In genomic region chr3:38650248-38650940, GRCh38 we compare ENCODE assay signal across 9 cellular contexts. TPM values are rescaled to one million over a fixed set of nuclear protein-coding genes. Genes with fewer than 3 reads are reported as not detected.
A peak's percentile ranks its signal among the peaks of the same experiment; 100 is the strongest.
DNase-seq lines count a peak whose midpoint lies in the region; ATAC-seq, FAIRE-seq and TF ChIP-seq lines count a peak whose summit lies in the region.
"Had no signal": no experiment of that assay in that cellular context is flagged by ENCODE, and none has a peak within 500 bp of the region (broad histone marks: within the 10 kb centered on the region; RNA-seq: fewer than 3 reads in every experiment).

No MANE protein-coding gene starts in this region.

- no peak overlapping the region for H3K9ac ChIP-seq in kidney (ENCODE audit: low read length in 2 of 2)

- peaks cover 40% of the 10 kb centered on the region for H3K4me1 ChIP-seq in left ventricle myocardium inferior
- H3K4me1 ChIP-seq in kidney (ENCODE audit: control insufficient read depth in 1 of 2, insufficient read depth in 1 of 2, low read depth in 1 of 2, low read length in 2 of 2): peaks cover 0 to 14% of the 10 kb centered on the region in 2 donors

- H3K4me3 ChIP-seq in left ventricle myocardium inferior (peak overlapping the region; percentile 80), kidney (ENCODE audit: low read length in 2 of 2) (peak overlapping the region; percentile 46 to 49)

- H3K9me3 ChIP-seq in left ventricle myocardium inferior (replicated peaks) (no peaks in the 10 kb centered on the region), kidney (ENCODE audit: control insufficient read depth in 1 of 2, low read length in 2 of 2) (no peaks in the 10 kb centered on the region)

- peak overlapping the region; percentile 93 for H3K27ac ChIP-seq in left ventricle myocardium inferior (replicated peaks)
- no peak overlapping the region for H3K27ac ChIP-seq in kidney (ENCODE audit: low read depth in 2 of 2, low read length in 2 of 2)

- TF ChIP-seq CTCF in left ventricle myocardium inferior (IDR thresholded peaks at IDR 0.05; ENCODE audit: borderline replicate concordance) (no peak), kidney (IDR thresholded peaks at IDR 0.05; ENCODE audit: borderline replicate concordance, extremely low read depth, insufficient read depth) (no peak)

- ATAC-seq in Right ventricle myocardium superior (ENCODE audit: poor library complexity) (no peak), SK-N-SH treated with all-trans-retinoic acid at 6 μM for 48 hours (peak; percentile 8; the same call in 2 of the 3 replicates), GM18870 (IDR thresholded peaks at IDR 0.05; ENCODE audit: unreplicated experiment) (no peak)

- POLR2A ChIA-PET in HEK293T (lab: Yijun Ruan, JAX): no interaction called here

- FAIRE-seq in kidney (lab: Jason Lieb, UNC): no peak

- CTCF ChIA-PET in HEK293T (lab: Yijun Ruan, JAX): interaction anchor here (0.7 to 3.8 kb wide), 4 partner anchors 14 to 189 kb away, joined by 3 to 30 read pairs (median 3); no protein-coding TSS in a partner anchor

- H3K36me3 ChIP-seq in left ventricle myocardium inferior: no peaks in the 10 kb centered on the region
- H3K36me3 ChIP-seq in kidney (ENCODE audit: control insufficient read depth in 1 of 2, insufficient read depth in 2 of 2, low read length in 2 of 2): no peaks in the 10 kb centered on the region

- DNase-seq in left ventricle myocardium inferior: no peak
- DNase-seq in Right ventricle myocardium superior: no peak
- no peak for DNase-seq in kidney
- DNase-seq in SIG-M5 (lab: John Stamatoyannopoulos, UW): no peak
- no peak for DNase-seq in HEK293T (ENCODE audit: extremely low spot score)
- no peak for DNase-seq in NCI-H1105 treated with DMSO at 0.1 percent for 48 hours (lab: John Stamatoyannopoulos, UW)
- DNase-seq: occipital lobe had no signal

- peaks cover 61% of the 10 kb centered on the region for H3K27me3 ChIP-seq in left ventricle myocardium inferior (ENCODE audit: low read depth)

- intact Hi-C loops in left ventricle myocardium inferior (cut with micrococcal nuclease): loop anchor here (5.0 kb wide), 1 partner anchor 123 kb away; no protein-coding TSS in a partner anchor
- intact Hi-C loops in Right ventricle myocardium superior (cut with DNase I): loop anchor here (5.0 kb wide), 1 partner anchor 153 kb away; the partner anchor contains the start of gene EXOG
- intact Hi-C loops in kidney (cut with DNase I): loop anchor here (10.0 kb wide), 1 partner anchor 126 kb away; no protein-coding TSS in a partner anchor

TF ChIP-seq in SK-N-SH treated with all-trans-retinoic acid at 6 μM for 48 hours, 23 proteins besides CTCF, POLR2A, EP300 and RAD21 (continues in another document):
- TF ChIP-seq TCF4 (CRISPR knock-in tag; IDR thresholded peaks at IDR 0.05; ENCODE audit: borderline replicate concordance) (no peak), OSR1 (CRISPR knock-in tag; IDR thresholded peaks at IDR 0.05) (no peak), ZNF70 (CRISPR knock-in tag; IDR thresholded peaks at IDR 0.05) (no peak), ZFP30 (CRISPR knock-in tag; IDR thresholded peaks at IDR 0.05) (no peak), TSHZ2 (CRISPR knock-in tag; IDR thresholded peaks at IDR 0.05) (no peak), ZC3H10 (CRISPR knock-in tag; IDR thresholded peaks at IDR 0.05) (no peak), RARB (CRISPR knock-in tag; IDR thresholded peaks at IDR 0.05) (no peak), ARNTL (CRISPR knock-in tag; IDR thresholded peaks at IDR 0.05; ENCODE audit: borderline replicate concordance, low read depth) (no peak), ZNF565 (CRISPR knock-in tag; conservative IDR thresholded peaks at IDR 0.05; ENCODE audit: low read depth) (no peak), ISL1 (CRISPR knock-in tag; IDR thresholded peaks at IDR 0.05) (no peak), TOX (CRISPR knock-in tag; IDR thresholded peaks at IDR 0.05; ENCODE audit: borderline replicate concordance) (no peak), PPARA (CRISPR knock-in tag; IDR thresholded peaks at IDR 0.05; ENCODE audit: borderline replicate concordance) (no peak)

TF ChIP-seq in HEK293T, 16 proteins besides CTCF, POLR2A, EP300 and RAD21:
- no peak for TF ChIP-seq LEF1 (IDR thresholded peaks at IDR 0.05; ENCODE audit: borderline replicate concordance)
- TF ChIP-seq HDGF (IDR thresholded peaks at IDR 0.05; ENCODE audit: borderline replicate concordance): no peak

RNA-seq across cellular contexts. Expression of gene SCN5A, which starts 0.9 kb away (rescaled TPM):
- 239 TPM for total RNA-seq in left ventricle myocardium inferior
- 162 TPM for total RNA-seq in Right ventricle myocardium superior
- total RNA-seq in kidney: 0.72 TPM
- 0.06 TPM for polyA plus RNA-seq in kidney (ENCODE audit: insufficient read depth, low read depth, low replicate concordance)

Comparison
In these comparisons a context has a peak if more than half of its experiments do, and no peak if none do; other contexts are left out.
1. RNA of gene SCN5A, which starts 0.9 kb away (total RNA-seq): 239 TPM in left ventricle myocardium inferior (single experiment) and 162 TPM in Right ventricle myocardium superior (single experiment); 0.72 TPM in kidney (single experiment); every median in the first group is over 10 times any median in the second.